ENCODE assay signal across 22 cellular contexts in the genomic region with DNA sequence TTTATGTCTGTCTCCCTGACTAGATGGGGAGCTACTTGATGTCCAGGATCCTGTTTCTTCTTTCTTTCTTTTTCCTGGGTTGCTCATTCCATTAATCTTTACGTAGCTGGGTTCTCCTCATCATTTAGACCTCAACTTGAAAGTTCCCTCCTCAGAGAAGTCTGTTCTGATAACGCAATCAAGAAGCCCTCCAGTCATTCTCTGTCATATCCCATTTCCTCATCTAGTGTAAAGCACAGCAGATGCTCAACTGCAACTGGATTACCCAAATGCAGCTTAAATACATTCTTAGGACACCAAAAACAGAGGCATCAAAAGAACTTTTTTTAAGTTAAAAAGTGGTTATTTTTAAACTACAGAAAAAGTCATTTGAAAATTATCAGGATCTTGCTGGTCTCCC. TPM values are rescaled to one million over a fixed set of nuclear protein-coding genes. Genes with fewer than 3 reads are reported as not detected.
"Had no signal": no experiment of that assay in that cellular context is flagged by ENCODE, and none has a peak within 500 bp of the region (broad histone marks: within the 10 kb centered on the region; RNA-seq: fewer than 3 reads in every experiment).

No MANE protein-coding gene starts in this region.

- H3K27me3 Mint-ChIP-seq: dendritic cell treated with granulocyte-macrophage colony-stimulating factor and Interleukin-4, amounts not matched to agents 40 ng/mL and 50 ng/mL, for 4 days; naive B cell had no signal

- DNase-seq: colonic mucosa; effector CD8-positive, alpha-beta T cell; endodermal cell; foreskin fibroblast; gastrocnemius medialis; head of caudate nucleus; kidney; mesenchymal stem cell; mucosa of descending colon; naive B cell; nucleus accumbens; stimulated activated CD4-positive, alpha-beta T cell treated with anti-CD3 and anti-CD28 coated beads, Interleukin-12 subunit alpha, Interleukin-12 subunit beta, amount 100 ng/mL, for 4 hours; stimulated activated CD4-positive, alpha-beta T cell treated with anti-CD3 and anti-CD28 coated beads, Interleukin-1b, Interleukin-23, amount 100 ng/mL, for 48 hours; stimulated activated CD4-positive, alpha-beta T cell treated with anti-CD3 and anti-CD28 coated beads, Interleukin-4, amount 100 ng/mL, for 1 hour; stimulated activated CD8-positive, alpha-beta memory T cell treated with anti-CD3 and anti-CD28 coated beads, Interleukin-4, amount 100 ng/mL, for 48 hours; stimulated activated naive CD8-positive, alpha-beta T cell treated with anti-CD3 and anti-CD28 coated beads, Interleukin-15, Interleukin-2, amounts not matched to agents 100 U/mL and 50 U/mL, for 24 hours; substantia nigra; upper lobe of right lung; uterus had no signal

- H3K27ac Mint-ChIP-seq: dendritic cell treated with granulocyte-macrophage colony-stimulating factor and Interleukin-4, amounts not matched to agents 40 ng/mL and 50 ng/mL, for 4 days; endodermal cell; mesothelial cell of epicardium; naive B cell; natural killer cell treated with Interleukin-12 subunit alpha and Interleukin-12 subunit beta and Interleukin-15 and Interleukin-18, amount 100 ng/mL, for 72 hours had no signal

- H3K4me3 Mint-ChIP-seq: dendritic cell treated with granulocyte-macrophage colony-stimulating factor and Interleukin-4, amounts not matched to agents 40 ng/mL and 50 ng/mL, for 4 days; endodermal cell; mesothelial cell of epicardium; natural killer cell treated with Interleukin-12 subunit alpha and Interleukin-12 subunit beta and Interleukin-15 and Interleukin-18, amount 100 ng/mL, for 72 hours had no signal

- H3K36me3 Mint-ChIP-seq: mesothelial cell of epicardium; naive B cell; natural killer cell treated with Interleukin-12 subunit alpha and Interleukin-12 subunit beta and Interleukin-15 and Interleukin-18, amount 100 ng/mL, for 72 hours had no signal

- H3K9me3 Mint-ChIP-seq: dendritic cell treated with granulocyte-macrophage colony-stimulating factor and Interleukin-4, amounts not matched to agents 40 ng/mL and 50 ng/mL, for 4 days; mesothelial cell of epicardium; naive B cell; natural killer cell treated with Interleukin-12 subunit alpha and Interleukin-12 subunit beta and Interleukin-15 and Interleukin-18, amount 100 ng/mL, for 72 hours had no signal

RNA-seq across cellular contexts. Expression of a gene that starts 51.7 kb away (rescaled TPM):
- total RNA-seq: natural killer cell treated with Interleukin-12 subunit alpha and Interleukin-12 subunit beta and Interleukin-15 and Interleukin-18, amount 100 ng/mL, for 72 hours had no signal
